ENCODE assay signal across 25 cellular contexts in the genomic region with DNA sequence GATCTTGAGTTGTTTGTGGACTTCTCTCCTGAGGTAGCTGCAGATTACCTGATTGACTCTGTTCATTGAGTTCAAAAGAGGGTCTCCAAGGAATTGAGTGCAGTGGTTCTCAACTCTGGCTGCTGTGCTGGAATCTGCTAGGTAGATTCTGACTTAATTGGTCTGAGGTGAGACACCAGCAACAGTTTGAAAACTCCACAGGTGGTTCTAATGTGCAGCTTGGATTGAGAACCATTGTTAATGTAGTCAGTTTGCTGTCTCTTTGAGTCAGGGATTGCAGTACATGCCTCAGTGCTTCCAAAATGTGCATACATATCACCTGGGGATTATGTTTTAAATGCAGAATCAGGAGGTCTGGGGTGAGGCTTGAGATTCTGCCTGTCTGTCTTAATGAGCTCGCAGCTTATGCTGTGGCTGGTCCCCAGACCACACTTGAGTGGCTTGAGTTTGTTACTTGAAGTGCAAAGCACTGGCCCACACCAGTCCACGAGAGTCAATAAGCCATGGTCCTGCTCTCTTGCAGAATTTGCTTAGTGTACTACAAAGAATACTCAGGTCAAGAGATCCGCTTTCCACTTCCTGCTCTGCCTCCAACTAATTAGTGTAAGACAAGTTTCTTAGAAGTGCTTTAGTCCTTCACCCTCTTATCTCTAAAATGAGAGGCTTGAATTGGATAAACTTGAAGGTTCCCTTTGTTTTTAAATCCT.
"Had no signal": no experiment of that assay in that cellular context is flagged by ENCODE, and none has a peak within 500 bp of the region (broad histone marks: within the 10 kb centered on the region; RNA-seq: fewer than 3 reads in every experiment).

No MANE protein-coding gene starts in this region.

- H3K9me3 ChIP-seq: breast epithelium, gastrocnemius medialis, right lobe of liver, transverse colon had no signal

- H3K27me3 ChIP-seq: breast epithelium, gastrocnemius medialis, hepatocyte, right lobe of liver, transverse colon had no signal

- DNase-seq: activated B cell treated with CpG ODN at 0.5 μM for 24 hours; activated CD4-positive, alpha-beta T cell treated with anti-CD3 and anti-CD28 coated beads, Interleukin-2, amount 50 U/mL, for 1 hour; activated CD8-positive, alpha-beta memory T cell treated with anti-CD3 and anti-CD28 coated beads, Interleukin-2, amount 10 ng/mL, durations not matched to agents 7 days and 5 days; activated CD8-positive, alpha-beta T cell treated with anti-CD3 and anti-CD28 coated beads for 36 hours; activated naive CD4-positive, alpha-beta T cell; activated T-cell treated with anti-CD3 and anti-CD28 coated beads for 4 hours; activated T-cell treated with anti-CD3 and anti-CD28 coated beads, Interleukin-2, amount 50 U/mL, for 72 hours; effector CD8-positive, alpha-beta T cell; erythroblast; gastrocnemius medialis; islet precursor cell; left cardiac atrium; posterior cingulate gyrus; right lobe of liver; stimulated activated CD4-positive, alpha-beta T cell treated with anti-CD3 and anti-CD28 coated beads, Interleukin-2, amount 100 ng/mL, for 48 hours; stimulated activated naive CD4-positive, alpha-beta T cell treated with Interleukin-2 at 50 U/mL for 16 hours; T-helper 9 cell; transverse colon had no signal

- H3K36me3 Mint-ChIP-seq: activated CD8-positive, alpha-beta memory T cell treated with anti-CD3 and anti-CD28 coated beads, Interleukin-2, amount 10 ng/mL, durations not matched to agents 7 days and 5 days; activated naive CD4-positive, alpha-beta T cell treated with anti-CD3 and anti-CD28 coated beads, Interleukin-2, amount 50 U/mL, for 72 hours; natural killer cell treated with Interleukin-12 subunit alpha and Interleukin-12 subunit beta and Interleukin-15 and Interleukin-18, amount 100 ng/mL, for 72 hours had no signal

- H3K4me3 ChIP-seq: breast epithelium, gastrocnemius medialis, hepatocyte, right lobe of liver, transverse colon had no signal

- H3K27me3 Mint-ChIP-seq: activated B cell treated with CpG ODN at 0.5 μM for 24 hours; activated CD8-positive, alpha-beta memory T cell treated with anti-CD3 and anti-CD28 coated beads, Interleukin-2, amount 10 ng/mL, durations not matched to agents 7 days and 5 days; activated CD8-positive, alpha-beta T cell treated with anti-CD3 and anti-CD28 coated beads for 36 hours; natural killer cell treated with Interleukin-12 subunit alpha and Interleukin-12 subunit beta and Interleukin-15 and Interleukin-18, amount 100 ng/mL, for 72 hours had no signal

- H3K79me2 ChIP-seq: hepatocyte had no signal

- H3K36me3 ChIP-seq: breast epithelium, gastrocnemius medialis, right lobe of liver, transverse colon had no signal

- H3K27ac ChIP-seq: breast epithelium, gastrocnemius medialis, hepatocyte, right lobe of liver, transverse colon had no signal

- H3K9me3 Mint-ChIP-seq: activated B cell treated with CpG ODN at 0.5 μM for 24 hours; activated CD8-positive, alpha-beta T cell treated with anti-CD3 and anti-CD28 coated beads for 36 hours; activated naive CD4-positive, alpha-beta T cell treated with anti-CD3 and anti-CD28 coated beads, Interleukin-2, amount 50 U/mL, for 72 hours; activated T-cell treated with anti-CD3 and anti-CD28 coated beads, Interleukin-2, amount 50 U/mL, for 72 hours; natural killer cell treated with Interleukin-12 subunit alpha and Interleukin-12 subunit beta and Interleukin-15 and Interleukin-18, amount 100 ng/mL, for 72 hours; T-helper 1 cell treated with Interleukin-12 subunit alpha and Interleukin-12 subunit beta and Interleukin-4 antibody, amounts not matched to agents 30 μg/mL and 1 μg/mL, for 36 hours had no signal

- H3K4me1 ChIP-seq: breast epithelium, gastrocnemius medialis, right lobe of liver, transverse colon had no signal

- FAIRE-seq: colon, urothelium cell line had no signal

- H3K27ac Mint-ChIP-seq: activated B cell treated with CpG ODN at 0.5 μM for 24 hours; activated CD8-positive, alpha-beta memory T cell treated with anti-CD3 and anti-CD28 coated beads, Interleukin-2, amount 10 ng/mL, durations not matched to agents 7 days and 5 days; activated CD8-positive, alpha-beta T cell treated with anti-CD3 and anti-CD28 coated beads for 36 hours; activated naive CD4-positive, alpha-beta T cell treated with anti-CD3 and anti-CD28 coated beads, Interleukin-2, amount 50 U/mL, for 72 hours; natural killer cell treated with Interleukin-12 subunit alpha and Interleukin-12 subunit beta and Interleukin-15 and Interleukin-18, amount 100 ng/mL, for 72 hours; T-helper 1 cell treated with Interleukin-12 subunit alpha and Interleukin-12 subunit beta and Interleukin-4 antibody, amounts not matched to agents 30 μg/mL and 1 μg/mL, for 36 hours had no signal

- H3K4me3 Mint-ChIP-seq: activated B cell treated with CpG ODN at 0.5 μM for 24 hours; activated CD8-positive, alpha-beta memory T cell treated with anti-CD3 and anti-CD28 coated beads, Interleukin-2, amount 10 ng/mL, durations not matched to agents 7 days and 5 days; activated CD8-positive, alpha-beta T cell treated with anti-CD3 and anti-CD28 coated beads for 36 hours; activated T-cell treated with anti-CD3 and anti-CD28 coated beads, Interleukin-2, amount 50 U/mL, for 72 hours; natural killer cell treated with Interleukin-12 subunit alpha and Interleukin-12 subunit beta and Interleukin-15 and Interleukin-18, amount 100 ng/mL, for 72 hours; T-helper 1 cell treated with Interleukin-12 subunit alpha and Interleukin-12 subunit beta and Interleukin-4 antibody, amounts not matched to agents 30 μg/mL and 1 μg/mL, for 36 hours had no signal

- H3K4me2 ChIP-seq: hepatocyte had no signal
